30 cellular contexts compared by ENCODE assay signal in the genomic region with DNA sequence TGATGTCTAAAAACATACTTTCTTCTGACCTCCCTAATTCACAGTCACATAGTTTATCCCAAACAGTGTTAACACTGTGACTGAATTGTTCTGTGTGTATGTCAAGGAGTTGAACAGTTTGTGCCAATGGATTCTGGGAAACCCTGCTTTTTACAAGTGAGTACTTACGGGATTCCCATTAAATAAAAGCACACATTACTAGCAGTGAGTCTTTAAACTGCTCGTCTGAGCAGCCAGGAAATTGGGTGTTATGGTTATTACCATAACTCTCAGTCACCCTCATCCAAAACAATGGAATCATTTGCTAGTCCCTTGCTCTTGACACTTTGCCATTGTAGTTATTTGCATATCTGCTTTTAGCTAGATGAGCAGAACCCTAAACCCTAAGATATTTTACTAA.
"Had no signal": no experiment of that assay in that cellular context is flagged by ENCODE, and none has a peak within 500 bp of the region (broad histone marks: within the 10 kb centered on the region; RNA-seq: fewer than 3 reads in every experiment).

No MANE protein-coding gene starts in this region.

- H3K4me3 ChIP-seq: adrenal gland, ascending aorta, body of pancreas, breast epithelium, cardiac muscle cell had no signal

- H3K27ac ChIP-seq: adrenal gland, ascending aorta, body of pancreas, brain microvascular endothelial cell, breast epithelium, cardiac muscle cell had no signal

- H3K9me3 ChIP-seq: adrenal gland, ascending aorta, body of pancreas, breast epithelium had no signal

- DNase-seq: activated effector memory CD4-positive, alpha-beta T cell treated with anti-CD3 and anti-CD28 coated beads, Interleukin-2, amount 50 U/mL, for 16 hours; activated effector memory CD4-positive, alpha-beta T cell treated with Interleukin-2 at 50 U/mL for 16 hours; activated gamma-delta T cell; activated gamma-delta T cell treated with Interleukin-2 at 50 U/mL for 16 hours; activated naive CD4-positive, alpha-beta T cell; activated naive CD4-positive, alpha-beta T cell treated with anti-CD3 and anti-CD28 coated beads for 36 hours; activated naive CD4-positive, alpha-beta T cell treated with anti-CD3 and anti-CD28 coated beads, Interleukin-2, amount 10 ng/mL, durations not matched to agents 7 days and 5 days; activated naive CD4-positive, alpha-beta T cell treated with anti-CD3 and anti-CD28 coated beads, Interleukin-2, amount 50 U/mL, for 16 hours; activated naive CD4-positive, alpha-beta T cell treated with Interleukin-2 at 50 U/mL for 16 hours; activated naive CD8-positive, alpha-beta T cell treated with anti-CD3 and anti-CD28 coated beads for 36 hours; activated naive CD8-positive, alpha-beta T cell treated with anti-CD3 and anti-CD28 coated beads, Interleukin-2, amount 10 ng/mL, durations not matched to agents 7 days and 5 days; activated naive CD8-positive, alpha-beta T cell treated with anti-CD3 and anti-CD28 coated beads, Interleukin-2, amount 50 U/mL, for 24 hours; activated T-cell treated with anti-CD3 and anti-CD28 coated beads, Interleukin-2, amount 50 U/mL, for 1 hour; activated T-cell treated with anti-CD3 and anti-CD28 coated beads, Interleukin-2, amount 50 U/mL, for 24 hours; activated T-cell treated with anti-CD3 and anti-CD28 coated beads, Interleukin-2, amount 50 U/mL, for 4 hours; activated T-cell treated with anti-CD3 and anti-CD28 coated beads, Interleukin-2, amount 50 U/mL, for 48 hours; activated T-cell treated with anti-CD3 and anti-CD28 coated beads, Interleukin-2, amount 50 U/mL, for 72 hours; adrenal gland; amniotic stem cell; amygdala; anterior cingulate cortex; aorta; body of pancreas; brain microvascular endothelial cell; caudate nucleus; central memory CD4-positive, alpha-beta T cell; cerebellar nuclear complex had no signal

- H3K4me1 ChIP-seq: adrenal gland, ascending aorta, body of pancreas, breast epithelium had no signal

- H3K27me3 ChIP-seq: adrenal gland, ascending aorta, body of pancreas, brain microvascular endothelial cell, breast epithelium, cardiac muscle cell had no signal

- H3K36me3 ChIP-seq: adrenal gland, ascending aorta, brain microvascular endothelial cell, breast epithelium, cardiac muscle cell had no signal
